22 cellular contexts compared by ENCODE assay signal in the genomic region with DNA sequence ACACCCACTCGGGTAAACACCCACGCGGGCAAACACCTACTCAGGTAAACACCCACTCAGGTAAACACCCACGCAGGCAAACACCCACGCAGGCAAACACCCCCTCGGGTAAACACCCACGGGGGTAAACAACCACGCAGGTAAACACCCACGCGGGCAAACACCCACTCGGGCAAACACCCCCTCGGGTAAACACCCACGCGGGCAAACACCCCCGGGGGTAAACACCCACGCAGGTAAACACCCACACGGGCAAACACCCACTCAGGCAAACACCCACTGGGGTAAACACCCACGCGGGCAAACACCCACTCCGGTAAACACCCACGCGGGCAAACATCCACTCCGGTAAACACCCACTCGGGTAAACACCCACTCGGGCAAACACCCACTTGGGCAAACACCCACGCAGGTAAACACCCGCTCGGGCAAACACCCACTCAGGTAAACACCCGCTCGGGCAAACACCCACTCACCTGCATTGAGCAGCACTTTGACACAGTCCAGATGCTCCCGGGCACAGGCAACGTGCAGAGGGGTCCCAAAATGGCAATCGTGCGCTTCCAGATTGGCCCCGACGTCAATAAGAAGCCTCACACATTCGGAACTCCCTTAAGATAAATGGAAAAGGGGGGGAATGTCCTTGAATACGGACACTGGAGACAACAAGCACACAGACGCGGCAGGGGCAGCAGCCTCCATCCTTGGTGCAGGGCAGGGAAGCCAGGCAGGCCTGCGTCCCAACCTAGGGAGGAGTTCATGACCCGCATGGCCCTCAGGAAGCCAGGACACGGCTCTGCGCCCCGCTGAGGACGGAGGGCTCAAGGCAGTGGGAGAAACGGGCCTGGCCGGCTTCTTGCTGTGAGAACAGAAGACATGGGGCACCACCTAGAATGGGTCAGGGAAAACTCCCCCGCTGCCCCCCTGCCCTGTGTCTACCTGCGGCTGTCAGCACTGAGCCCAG. TPM values are rescaled to one million over a fixed set of nuclear protein-coding genes. Genes with fewer than 3 reads are reported as not detected.
DNase-seq lines count a peak whose midpoint lies in the region; ATAC-seq, FAIRE-seq and TF ChIP-seq lines count a peak whose summit lies in the region.
"Had no signal": no experiment of that assay in that cellular context is flagged by ENCODE, and none has a peak within 500 bp of the region (broad histone marks: within the 10 kb centered on the region; RNA-seq: fewer than 3 reads in every experiment).

No MANE protein-coding gene starts in this region.

- no peak overlapping the region for H3K9ac ChIP-seq in mammary epithelial cell (ENCODE audit: insufficient read depth, low read length)
- no peak overlapping the region for H3K9ac ChIP-seq in kidney (ENCODE audit: low read length in 2 of 2)

- intact Hi-C loops in breast epithelium (cut with DNase I; ENCODE audit: low total_unique reads) (no loop called here), mammary epithelial cell (cut with micrococcal nuclease) (no loop called here), kidney (cut with DNase I) (no loop called here)

- no peaks in the 10 kb centered on the region for H3K9me3 Mint-ChIP-seq in stimulated activated naive CD8-positive, alpha-beta T cell treated with anti-CD3 and anti-CD28 coated beads, Interleukin-15, amount 100 ng/mL, for 72 hours
- H3K9me3 Mint-ChIP-seq: activated B cell treated with CpG ODN at 0.5 μM for 24 hours; CD8-positive, alpha-beta memory T cell; effector memory CD8-positive, alpha-beta T cell; T-helper 1 cell treated with Interleukin-12 subunit alpha and Interleukin-12 subunit beta and Interleukin-4 antibody, amounts not matched to agents 30 μg/mL and 1 μg/mL, for 36 hours had no signal

- H3K4me3 ChIP-seq in breast epithelium: no peak overlapping the region
- H3K4me3 ChIP-seq in mammary epithelial cell (replicated peaks in 1 of 3; ENCODE audit: insufficient read depth in 1 of 3, low read depth in 2 of 3, low read length in 3 of 3): no peak overlapping the region
- H3K4me3 ChIP-seq in kidney (ENCODE audit: low read length in 2 of 2): no peak overlapping the region
- H3K4me3 ChIP-seq: ascending aorta, left lung, tibial nerve had no signal

- CTCF ChIA-PET in mammary epithelial cell (lab: Charles Lee; ENCODE audit: low non-redundant PET): no interaction called here

- H3K27me3 ChIP-seq in breast epithelium (no peaks in the 10 kb centered on the region), mammary epithelial cell (ENCODE audit: insufficient read depth, low read length) (no peaks in the 10 kb centered on the region)
- H3K27me3 ChIP-seq: ascending aorta, left lung, tibial nerve had no signal

- H3K36me3 ChIP-seq in breast epithelium (no peaks in the 10 kb centered on the region), mammary epithelial cell (ENCODE audit: insufficient read depth, low read length) (no peaks in the 10 kb centered on the region), kidney (ENCODE audit: control insufficient read depth in 1 of 2, insufficient read depth in 2 of 2, low read length in 2 of 2) (peaks cover 6 to 36% of the 10 kb centered on the region in 2 donors)

- 98% methylated on average over 27 of the region's 50 CpGs for WGBS in mammary epithelial cell (ENCODE audit: low coverage, missing lambda C conversion rate)

- dilution Hi-C loops in mammary epithelial cell (cut with HindIII; ENCODE audit: low sequenced_read_pairs): no loop called here

- no peak for TF ChIP-seq POLR2A in breast epithelium (IDR thresholded peaks at IDR 0.05)

- peaks cover 0 to 11% of the 10 kb centered on the region in 2 donors for H3K4me1 ChIP-seq in breast epithelium
- H3K4me1 ChIP-seq in mammary epithelial cell (ENCODE audit: insufficient read depth, low read length): no peaks in the 10 kb centered on the region
- peaks cover 12 to 26% of the 10 kb centered on the region in 2 donors for H3K4me1 ChIP-seq in kidney (ENCODE audit: control insufficient read depth in 1 of 2, insufficient read depth in 1 of 2, low read depth in 1 of 2, low read length in 2 of 2)

- TF ChIP-seq CTCF in breast epithelium (IDR thresholded peaks at IDR 0.05) (no peak), mammary epithelial cell (conservative IDR thresholded peaks at IDR 0.05 in 1 of 2, IDR thresholded peaks at IDR 0.05 in 1 of 2; ENCODE audit: extremely low read depth in 1 of 2, insufficient read depth in 1 of 2, low read depth in 1 of 2, low read length in 2 of 2) (no peak), kidney (IDR thresholded peaks at IDR 0.05; ENCODE audit: borderline replicate concordance, extremely low read depth, insufficient read depth) (no peak)

- no peak for FAIRE-seq in kidney (lab: Jason Lieb, UNC)

- H3K27ac ChIP-seq in breast epithelium (peak overlapping the region; percentile 21 to 90), mammary epithelial cell (ENCODE audit: insufficient read depth, low read depth, low read length) (no peak overlapping the region), kidney (ENCODE audit: low read depth in 2 of 2, low read length in 2 of 2) (no peak overlapping the region)
- H3K27ac ChIP-seq: ascending aorta, left lung had no signal

- peak overlapping the region in 1 of 2 donors; percentile 57 for H3K27ac Mint-ChIP-seq in stimulated activated naive CD8-positive, alpha-beta T cell treated with anti-CD3 and anti-CD28 coated beads, Interleukin-15, amount 100 ng/mL, for 72 hours
- H3K27ac Mint-ChIP-seq: activated B cell treated with CpG ODN at 0.5 μM for 24 hours; T-helper 1 cell treated with Interleukin-12 subunit alpha and Interleukin-12 subunit beta and Interleukin-4 antibody, amounts not matched to agents 30 μg/mL and 1 μg/mL, for 36 hours had no signal

- H3K9me3 ChIP-seq in breast epithelium (no peaks in the 10 kb centered on the region), mammary epithelial cell (replicated peaks; ENCODE audit: insufficient read depth, low read length) (no peaks in the 10 kb centered on the region), kidney (ENCODE audit: control insufficient read depth in 1 of 2, low read length in 2 of 2) (no peaks in the 10 kb centered on the region)
- H3K9me3 ChIP-seq: ascending aorta, left lung, tibial nerve had no signal

- H2AFZ ChIP-seq in mammary epithelial cell (ENCODE audit: low read depth, low read length): no peak overlapping the region

- H3K4me2 ChIP-seq in mammary epithelial cell (ENCODE audit: insufficient read depth, low read depth, low read length): no peak overlapping the region

- H3K79me2 ChIP-seq in mammary epithelial cell (ENCODE audit: insufficient read depth, low read length): no peaks in the 10 kb centered on the region

- BruUV-seq in mammary epithelial cell (replicated peaks; lab: Mats Ljungman, UMichigan): no TSS peak

- no peak for DNase-seq in breast epithelium (ENCODE audit: low spot score in 2 of 2)
- no peak for DNase-seq in mammary epithelial cell
- DNase-seq in RPMI8226: peak; percentile 33
- peak; percentile 32 for DNase-seq in kidney
- no peak for DNase-seq in stimulated activated naive CD8-positive, alpha-beta T cell treated with anti-CD3 and anti-CD28 coated beads, Interleukin-15, amount 100 ng/mL, for 72 hours
- no peak for DNase-seq in islet precursor cell
- DNase-seq in pons (ENCODE audit: low spot score): no peak
- DNase-seq: activated B cell treated with CpG ODN at 0.5 μM for 24 hours; CD8-positive, alpha-beta memory T cell; DND-41; effector memory CD8-positive, alpha-beta T cell; glutamatergic neuron; NCI-H1105; NCI-H2107; NCI-H524 treated with DMSO at 0.1 percent for 48 hours; retina; SIG-M5 had no signal

- no peak overlapping the region for H3K4me3 Mint-ChIP-seq in stimulated activated naive CD8-positive, alpha-beta T cell treated with anti-CD3 and anti-CD28 coated beads, Interleukin-15, amount 100 ng/mL, for 72 hours
- H3K4me3 Mint-ChIP-seq: activated B cell treated with CpG ODN at 0.5 μM for 24 hours; CD8-positive, alpha-beta memory T cell; effector memory CD8-positive, alpha-beta T cell; T-helper 1 cell treated with Interleukin-12 subunit alpha and Interleukin-12 subunit beta and Interleukin-4 antibody, amounts not matched to agents 30 μg/mL and 1 μg/mL, for 36 hours had no signal

- H4K20me1 ChIP-seq in mammary epithelial cell (ENCODE audit: insufficient read depth, low read length): no peaks in the 10 kb centered on the region

- no peaks in the 10 kb centered on the region for H3K27me3 Mint-ChIP-seq in stimulated activated naive CD8-positive, alpha-beta T cell treated with anti-CD3 and anti-CD28 coated beads, Interleukin-15, amount 100 ng/mL, for 72 hours
- H3K27me3 Mint-ChIP-seq: activated B cell treated with CpG ODN at 0.5 μM for 24 hours; CD8-positive, alpha-beta memory T cell had no signal

- no peaks in the 10 kb centered on the region for H3K4me1 Mint-ChIP-seq in stimulated activated naive CD8-positive, alpha-beta T cell treated with anti-CD3 and anti-CD28 coated beads, Interleukin-15, amount 100 ng/mL, for 72 hours
- H3K4me1 Mint-ChIP-seq: CD8-positive, alpha-beta memory T cell had no signal

- in situ Hi-C loops in mammary epithelial cell (cut with MboI; ENCODE audit: low sequenced_read_pairs in 2 of 2): no loop called here

- peak; percentile 50 for ATAC-seq in stimulated activated naive CD8-positive, alpha-beta T cell treated with anti-CD3 and anti-CD28 coated beads, Interleukin-15, amount 100 ng/mL, for 72 hours
- ATAC-seq in GM19351 (IDR thresholded peaks at IDR 0.05; ENCODE audit: unreplicated experiment): no peak
- ATAC-seq: effector memory CD8-positive, alpha-beta T cell; left lung had no signal

RNA-seq across cellular contexts. Expression of gene ASB13, which starts 17.6 kb away (rescaled TPM):
- 10 to 100 TPM; 37.9 to 61.8 (median 42.9) TPM for total RNA-seq in breast epithelium
- 10 to 100 TPM; 16.7 to 17.3 TPM for total RNA-seq in mammary epithelial cell
- polyA plus RNA-seq in mammary epithelial cell: 14.4 TPM
- polyA minus RNA-seq in mammary epithelial cell: 17.0 TPM
- total RNA-seq in kidney: 47.7 TPM
- 95.1 TPM for polyA plus RNA-seq in kidney (ENCODE audit: insufficient read depth, low read depth, low replicate concordance)

RNA-seq across cellular contexts. Expression of gene TASOR2, which starts 35.9 kb away (rescaled TPM):
- total RNA-seq in breast epithelium (100 to 1,000 TPM in 1 of 3 donors, 10 to 100 TPM in 2; 80.5 to 115 (median 98.6) TPM), mammary epithelial cell (10 to 100 TPM; 73.1 to 82.0 TPM), kidney (58.8 TPM)
- polyA plus RNA-seq in mammary epithelial cell (30.2 TPM), kidney (ENCODE audit: insufficient read depth, low read depth, low replicate concordance) (3.9 TPM)
- polyA minus RNA-seq in mammary epithelial cell: 31.8 TPM

Comparison
In these comparisons a context has a peak if more than half of its experiments do, and no peak if none do; other contexts are left out.
1. H3K27ac ChIP-seq: peak in breast epithelium (2 of 2); none in mammary epithelial cell (single experiment) and kidney (0 of 2).
2. DNase-seq: peak in RPMI8226 (single experiment) and kidney (single experiment); none in breast epithelium (0 of 2), mammary epithelial cell (single experiment), stimulated activated naive CD8-positive, alpha-beta T cell treated with anti-CD3 and anti-CD28 coated beads, Interleukin-15, amount 100 ng/mL, for 72 hours (0 of 2), islet precursor cell (single experiment) and pons (single experiment).